ENCODE assay signal across 9 cellular contexts in the genomic region with DNA sequence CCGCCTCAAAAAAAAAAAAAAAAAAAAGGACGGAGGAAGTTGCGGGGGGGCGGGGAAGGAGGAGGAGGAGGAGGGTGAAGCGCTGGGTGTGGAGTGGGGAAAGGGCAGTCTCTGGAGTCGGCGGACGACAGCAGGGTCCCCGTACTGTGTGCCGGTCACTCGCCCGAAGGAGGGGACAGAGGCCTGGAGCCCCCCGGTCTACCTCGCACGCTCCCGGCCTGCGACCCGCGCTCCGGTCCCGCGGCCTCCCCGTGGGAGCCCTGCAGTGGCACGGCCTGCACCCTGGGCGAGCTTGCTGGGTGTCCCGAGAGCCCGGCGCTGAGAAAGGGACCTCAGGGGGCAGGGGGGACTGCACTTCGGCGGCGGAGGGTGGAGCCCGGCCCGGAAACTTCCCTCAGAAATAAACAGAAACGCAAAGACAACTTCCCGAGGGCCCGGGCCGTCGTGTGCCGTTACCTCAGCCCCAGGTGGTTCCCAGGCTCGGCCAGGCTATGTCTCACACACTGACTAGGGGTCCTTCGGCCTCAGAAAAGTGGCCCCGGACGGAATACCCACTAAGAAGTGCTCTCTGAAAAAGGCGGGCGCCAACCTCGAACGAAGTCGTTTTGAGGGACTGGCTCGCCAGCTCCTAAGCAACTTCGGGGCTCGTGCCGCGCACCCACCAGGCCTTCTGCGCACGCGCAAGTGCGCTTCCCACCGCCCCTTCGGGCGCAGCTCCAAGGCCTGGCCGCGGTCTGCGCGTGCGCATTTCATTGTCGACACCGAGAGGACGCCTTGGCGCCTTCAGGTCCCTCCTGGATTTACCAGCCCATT. TPM values are rescaled to one million over a fixed set of nuclear protein-coding genes. Genes with fewer than 3 reads are reported as not detected.
A peak's percentile ranks its signal among the peaks of the same experiment; 100 is the strongest.
DNase-seq lines count a peak whose midpoint lies in the region; ATAC-seq and TF ChIP-seq lines count a peak whose summit lies in the region.
"Had no signal": no experiment of that assay in that cellular context is flagged by ENCODE, and none has a peak within 500 bp of the region (broad histone marks: within the 10 kb centered on the region; RNA-seq: fewer than 3 reads in every experiment).

A gene with protein sequence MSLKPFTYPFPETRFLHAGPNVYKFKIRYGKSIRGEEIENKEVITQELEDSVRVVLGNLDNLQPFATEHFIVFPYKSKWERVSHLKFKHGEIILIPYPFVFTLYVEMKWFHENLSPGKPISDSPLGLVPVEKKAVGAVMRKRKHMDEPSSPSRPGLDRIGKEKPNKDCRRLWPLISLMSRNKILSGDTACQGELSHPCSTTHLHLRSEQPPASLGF (minus strand): TSS at position 688 of the 813 bp plus-strand sequence. CDS start 12,703 bp downstream, outside the sequence.

- CTCF ChIA-PET in activated CD4-positive, alpha-beta memory T cell treated with anti-CD3 and anti-CD28 coated beads, Interleukin-2, amount 10 ng/mL, durations not matched to agents 7 days and 5 days (lab: Charles Lee): interaction anchor here (0.6 to 1.2 kb wide), 2 partner anchors 139 to 623 kb away, joined by 3 to 4 read pairs; no protein-coding TSS in a partner anchor

- H3K4me3 Mint-ChIP-seq in activated CD4-positive, alpha-beta memory T cell treated with anti-CD3 and anti-CD28 coated beads, Interleukin-2, amount 10 ng/mL, durations not matched to agents 7 days and 5 days: peak within 1 kb of the TSS; percentile 62

- ATAC-seq in GM19452 (IDR thresholded peaks at IDR 0.05; ENCODE audit: unreplicated experiment): no peak

- H3K27me3 Mint-ChIP-seq in activated CD4-positive, alpha-beta memory T cell treated with anti-CD3 and anti-CD28 coated beads, Interleukin-2, amount 10 ng/mL, durations not matched to agents 7 days and 5 days: no peaks in the 10 kb centered on the region

- POLR2A ChIA-PET in activated CD4-positive, alpha-beta memory T cell treated with anti-CD3 and anti-CD28 coated beads, Interleukin-2, amount 10 ng/mL, durations not matched to agents 7 days and 5 days (lab: Charles Lee): interaction anchor here (0.7 to 1.2 kb wide), 7 partner anchors 8 to 69 kb away, joined by 3 to 4 read pairs (median 3); a partner anchor contains a TSS

- H3K4me1 Mint-ChIP-seq in activated CD4-positive, alpha-beta memory T cell treated with anti-CD3 and anti-CD28 coated beads, Interleukin-2, amount 10 ng/mL, durations not matched to agents 7 days and 5 days: peaks cover 52% of the 10 kb centered on the region

- peak within 1 kb of the TSS; percentile 69 for H3K27ac Mint-ChIP-seq in activated CD4-positive, alpha-beta memory T cell treated with anti-CD3 and anti-CD28 coated beads, Interleukin-2, amount 10 ng/mL, durations not matched to agents 7 days and 5 days

- no peaks in the 10 kb centered on the region for H3K36me3 Mint-ChIP-seq in activated CD4-positive, alpha-beta memory T cell treated with anti-CD3 and anti-CD28 coated beads, Interleukin-2, amount 10 ng/mL, durations not matched to agents 7 days and 5 days (ENCODE audit: low read depth)

- TF ChIP-seq CTCF in GM20000 (IDR thresholded peaks at IDR 0.05; ENCODE audit: extremely low read depth, missing control alignments): no peak

- DNase-seq in GM20000 (ENCODE audit: low spot score): peak; percentile 85
- DNase-seq in activated CD4-positive, alpha-beta memory T cell treated with anti-CD3 and anti-CD28 coated beads, Interleukin-2, amount 10 ng/mL, durations not matched to agents 7 days and 5 days: peak; percentile 88
- DNase-seq in dermis microvascular lymphatic vessel endothelial cell (ENCODE audit: low read depth in 2 of 2): peak; percentile 63 to 87
- peak; percentile 80 to 89 for DNase-seq in lung microvascular endothelial cell (ENCODE audit: low read depth in 2 of 2)
- DNase-seq in stimulated activated CD4-positive, alpha-beta T cell treated with anti-CD3 and anti-CD28 coated beads, TNF-alpha, amount 100 ng/mL, for 1 hour (ENCODE audit: low read depth in 3 of 3, low spot score in 1 of 3): peak; percentile 81 to 87 (median 85)
- no peak for DNase-seq in SKM-1 (lab: John Stamatoyannopoulos, UW; ENCODE audit: unreplicated experiment)
- no peak for DNase-seq in NCI-H1092 (lab: John Stamatoyannopoulos, UW)

- H3K9me3 Mint-ChIP-seq in activated CD4-positive, alpha-beta memory T cell treated with anti-CD3 and anti-CD28 coated beads, Interleukin-2, amount 10 ng/mL, durations not matched to agents 7 days and 5 days: no peaks in the 10 kb centered on the region

RNA-seq across cellular contexts. Expression of the gene that starts here (rescaled TPM):
- total RNA-seq in activated CD4-positive, alpha-beta memory T cell treated with anti-CD3 and anti-CD28 coated beads, Interleukin-2, amount 10 ng/mL, durations not matched to agents 7 days and 5 days: under 1 TPM; 0.15 to 0.33 TPM
- total RNA-seq in dermis microvascular lymphatic vessel endothelial cell (not detected in 2 replicates), lung microvascular endothelial cell (not detected in 2 replicates)
- total RNA-seq: LHCN-M2 had no signal

Comparison
In these comparisons a context has a peak if more than half of its experiments do, and no peak if none do; other contexts are left out.
1. Peak in DNase-seq in activated CD4-positive, alpha-beta memory T cell treated with anti-CD3 and anti-CD28 coated beads, Interleukin-2, amount 10 ng/mL, durations not matched to agents 7 days and 5 days; RNA of the gene not detected or under 1 TPM.
2. Peak in DNase-seq in dermis microvascular lymphatic vessel endothelial cell; RNA of the gene not detected or under 1 TPM.
3. Peak in DNase-seq in lung microvascular endothelial cell; RNA of the gene not detected or under 1 TPM.
4. DNase-seq: peak in GM20000 (single experiment) and stimulated activated CD4-positive, alpha-beta T cell treated with anti-CD3 and anti-CD28 coated beads, TNF-alpha, amount 100 ng/mL, for 1 hour (3 of 3); none in SKM-1 (single experiment) and NCI-H1092 (single experiment).